13 cellular contexts compared by ENCODE assay signal in the genomic region with DNA sequence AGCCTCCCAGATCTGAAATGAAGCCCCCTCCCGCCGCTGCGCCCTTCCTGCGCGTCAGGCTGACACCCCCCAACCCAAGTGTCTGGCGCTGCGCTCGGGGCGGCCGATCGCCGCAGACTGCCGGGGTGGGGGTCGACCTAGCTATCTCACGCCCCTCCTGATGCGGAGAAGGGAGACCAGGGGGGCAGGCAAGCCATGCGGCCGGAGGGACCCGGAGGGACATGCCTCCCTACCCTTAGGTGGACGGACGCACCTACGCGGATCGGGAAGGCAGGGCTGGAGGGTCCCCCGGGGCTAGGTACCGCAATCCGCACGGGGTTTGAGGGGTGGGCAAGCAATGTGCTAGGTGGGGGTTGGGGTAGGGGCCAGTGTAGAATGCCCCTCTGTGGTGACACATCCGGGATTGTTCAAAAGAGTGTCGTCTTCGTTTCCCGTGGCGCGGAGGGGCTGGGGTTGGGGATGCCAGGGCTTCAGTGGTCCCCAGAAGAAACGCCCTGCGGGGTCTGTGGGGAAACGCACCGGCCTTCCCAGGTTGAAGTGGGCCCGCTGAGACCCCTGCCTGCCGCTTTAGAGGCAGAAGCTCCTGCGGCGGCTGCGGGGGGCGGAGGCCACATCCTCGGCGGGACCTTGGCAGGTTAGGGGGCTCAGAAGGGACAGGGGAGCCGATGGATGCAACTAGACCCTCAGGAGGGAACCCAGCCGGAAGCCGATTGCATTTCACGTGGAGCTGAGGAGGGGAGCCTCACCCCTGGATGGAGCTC. TPM values are rescaled to one million over a fixed set of nuclear protein-coding genes. Genes with fewer than 3 reads are reported as not detected.
A peak's percentile ranks its signal among the peaks of the same experiment; 100 is the strongest.
DNase-seq lines count a peak whose midpoint lies in the region; ATAC-seq and TF ChIP-seq lines count a peak whose summit lies in the region.
"Had no signal": no experiment of that assay in that cellular context is flagged by ENCODE, and none has a peak within 500 bp of the region (broad histone marks: within the 10 kb centered on the region; RNA-seq: fewer than 3 reads in every experiment).

No MANE protein-coding gene starts in this region.

- H3K9ac ChIP-seq in HUES48 (ENCODE audit: low read depth, low read length) (no peak overlapping the region), colonic mucosa (ENCODE audit: low read depth in 2 of 2, low read length in 2 of 2) (no peak overlapping the region), subcutaneous abdominal adipose tissue (ENCODE audit: low read length in 5 of 5) (peak overlapping the region in 2 of 5 donors; percentile 9 to 37)

- WGBS in lung, 2 donors: 4 to 6% methylated on average over 50 of the region's 50 CpGs

- no peak for DNase-seq in colonic mucosa
- no peak for DNase-seq in lung (ENCODE audit: low spot score)
- no peak for DNase-seq in kidney tubule cell (ENCODE audit: low spot score)
- DNase-seq in DMS53 (lab: John Stamatoyannopoulos, UW): no peak
- DNase-seq: activated CD4-positive, alpha-beta T cell treated with anti-CD3 and anti-CD28 coated beads for 1 hour; activated T-cell treated with anti-CD3 and anti-CD28 coated beads, Interleukin-2, amount 50 U/mL, for 24 hours; CD8-positive, alpha-beta memory T cell; NCI-H1105 had no signal

- H3K27me3 ChIP-seq in HUES48 (ENCODE audit: control insufficient read depth, insufficient read depth, low read length) (peaks cover 39% of the 10 kb centered on the region), colonic mucosa (peaks cover 16% of the 10 kb centered on the region), lung (ENCODE audit: control insufficient read depth, insufficient read depth) (peaks cover 10% of the 10 kb centered on the region), subcutaneous abdominal adipose tissue (ENCODE audit: control insufficient read depth in 5 of 5, insufficient read depth in 4 of 5, low read length in 5 of 5) (peaks cover 17 to 49% (median 30%) of the 10 kb centered on the region in 5 donors)

- ATAC-seq in lung (ENCODE audit: insufficient read depth, low FRiP score) (no peak), HG02981 (IDR thresholded peaks at IDR 0.05; ENCODE audit: unreplicated experiment) (no peak)
- ATAC-seq: HepG2 had no signal

- no peak for TF ChIP-seq CTCF in colonic mucosa (IDR thresholded peaks at IDR 0.05)
- no peak for TF ChIP-seq CTCF in lung (IDR thresholded peaks at IDR 0.05; ENCODE audit: control extremely low read depth, extremely low read depth)

- peaks cover 17% of the 10 kb centered on the region for H3K4me1 ChIP-seq in HUES48 (ENCODE audit: control insufficient read depth, insufficient read depth, low read length)
- H3K4me1 ChIP-seq in colonic mucosa: no peaks in the 10 kb centered on the region
- H3K4me1 ChIP-seq in lung (ENCODE audit: control insufficient read depth in 2 of 2, insufficient read depth in 2 of 2, low read length in 2 of 2): peaks cover 0 to 7% of the 10 kb centered on the region in 2 donors
- peaks cover 0 to 11% (median 7%) of the 10 kb centered on the region in 5 donors for H3K4me1 ChIP-seq in subcutaneous abdominal adipose tissue (ENCODE audit: control insufficient read depth in 5 of 5, insufficient read depth in 5 of 5, low read length in 5 of 5)

- H3K27ac ChIP-seq in HUES48 (ENCODE audit: low read depth, low read length) (no peak overlapping the region), colonic mucosa (no peak overlapping the region), lung (ENCODE audit: low read depth in 1 of 2, low read length in 1 of 2) (no peak overlapping the region), subcutaneous abdominal adipose tissue (ENCODE audit: low read depth, low read length) (no peak overlapping the region)

- H3K4me3 ChIP-seq in HUES48 (ENCODE audit: low read depth, low read length) (peak overlapping the region; percentile 67), colonic mucosa (peak overlapping the region; percentile 7), lung (peak overlapping the region; percentile 7), subcutaneous abdominal adipose tissue (ENCODE audit: low read depth in 1 of 5, low read length in 5 of 5) (peak overlapping the region; percentile 25 to 60 (median 53))

- intact Hi-C loops in colonic mucosa (cut with DNase I): no loop called here

- H3K9me3 ChIP-seq in HUES48 (ENCODE audit: control insufficient read depth, insufficient read depth, low read length) (no peaks in the 10 kb centered on the region), colonic mucosa (no peaks in the 10 kb centered on the region), lung (ENCODE audit: control insufficient read depth in 2 of 2, insufficient read depth in 1 of 2, low read length in 1 of 2) (peaks cover 0 to 2% of the 10 kb centered on the region in 2 donors), subcutaneous abdominal adipose tissue (ENCODE audit: control insufficient read depth in 5 of 5, low read length in 5 of 5) (no peaks in the 10 kb centered on the region)

- H3K36me3 ChIP-seq in HUES48 (ENCODE audit: control insufficient read depth, insufficient read depth, low read length) (no peaks in the 10 kb centered on the region), colonic mucosa (no peaks in the 10 kb centered on the region), lung (ENCODE audit: control insufficient read depth in 2 of 2, insufficient read depth in 2 of 2, low read length in 2 of 2) (no peaks in the 10 kb centered on the region), subcutaneous abdominal adipose tissue (ENCODE audit: control insufficient read depth in 5 of 5, insufficient read depth in 5 of 5, low read length in 5 of 5) (no peaks in the 10 kb centered on the region)

RNA-seq across cellular contexts. Expression of gene ADCYAP1R1, which starts 0.9 kb away (rescaled TPM):
- total RNA-seq in colonic mucosa: under 1 TPM; 0.37 to 0.90 TPM
- under 1 TPM; 0.25 to 1.00 TPM for total RNA-seq in lung
- under 1 TPM; 0.14 to 0.53 TPM for polyA plus RNA-seq in lung
- total RNA-seq: CD8-positive, alpha-beta memory T cell; epithelial cell of proximal tubule; HepG2 had no signal
- polyA plus RNA-seq: CD8-positive, alpha-beta memory T cell; HepG2 had no signal

Comparison
In these comparisons a context has a peak if more than half of its experiments do, and no peak if none do; other contexts are left out.
1. H3K4me3 ChIP-seq: peak in every context shown above with its lines; median percentile 67 in HUES48; 53 in subcutaneous abdominal adipose tissue; 7 in colonic mucosa; 7 in lung.